1 cellular context compared by ENCODE assay signal in the genomic region with DNA sequence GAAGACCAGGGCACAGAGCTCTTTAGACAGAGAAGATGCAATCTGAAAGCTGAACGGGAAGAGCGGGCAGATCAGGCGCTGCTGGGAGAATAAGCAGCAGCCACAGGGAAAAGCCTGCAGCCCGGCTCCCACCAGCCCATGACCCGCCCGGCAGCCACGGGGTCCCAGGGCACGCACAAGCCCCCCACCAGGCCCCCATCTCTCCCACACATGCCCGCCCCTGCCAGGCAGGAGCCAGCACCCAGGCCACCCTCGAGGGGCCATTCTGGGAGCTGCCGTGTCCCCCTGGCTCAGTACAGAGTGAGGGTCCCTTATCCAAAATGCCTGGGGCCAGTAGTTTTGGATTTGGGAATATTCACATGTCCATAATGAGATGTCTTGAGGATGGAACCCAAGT.
TF ChIP-seq lines count a peak whose summit lies in the region.

No MANE protein-coding gene starts in this region.

TF ChIP-seq in HepG2, 621 proteins besides CTCF, POLR2A, EP300 and RAD21:
- TF ChIP-seq ZNF503 (CRISPR knock-in tag; IDR thresholded peaks at IDR 0.05) (0 out of 2 replicates have a peak, but pooled peaks have one; percentile 2), ZNF546 (CRISPR knock-in tag; conservative IDR thresholded peaks at IDR 0.05) (no peak), ZNF639 (CRISPR knock-in tag; conservative IDR thresholded peaks at IDR 0.05) (no peak), ZNF337 (CRISPR knock-in tag; IDR thresholded peaks at IDR 0.05; ENCODE audit: borderline replicate concordance, low read depth) (no peak), ZBTB4 (CRISPR knock-in tag; IDR thresholded peaks at IDR 0.05; ENCODE audit: borderline replicate concordance) (0 out of 2 replicates have a peak, but pooled peaks have one; percentile 12), AGO2 (optimal IDR thresholded peaks at IDR 0.05; ENCODE audit: low read depth, low read length) (peak; percentile 47), SMC3 (IDR thresholded peaks at IDR 0.05; ENCODE audit: low read length) (no peak)
- TF ChIP-seq, protein P1, sequence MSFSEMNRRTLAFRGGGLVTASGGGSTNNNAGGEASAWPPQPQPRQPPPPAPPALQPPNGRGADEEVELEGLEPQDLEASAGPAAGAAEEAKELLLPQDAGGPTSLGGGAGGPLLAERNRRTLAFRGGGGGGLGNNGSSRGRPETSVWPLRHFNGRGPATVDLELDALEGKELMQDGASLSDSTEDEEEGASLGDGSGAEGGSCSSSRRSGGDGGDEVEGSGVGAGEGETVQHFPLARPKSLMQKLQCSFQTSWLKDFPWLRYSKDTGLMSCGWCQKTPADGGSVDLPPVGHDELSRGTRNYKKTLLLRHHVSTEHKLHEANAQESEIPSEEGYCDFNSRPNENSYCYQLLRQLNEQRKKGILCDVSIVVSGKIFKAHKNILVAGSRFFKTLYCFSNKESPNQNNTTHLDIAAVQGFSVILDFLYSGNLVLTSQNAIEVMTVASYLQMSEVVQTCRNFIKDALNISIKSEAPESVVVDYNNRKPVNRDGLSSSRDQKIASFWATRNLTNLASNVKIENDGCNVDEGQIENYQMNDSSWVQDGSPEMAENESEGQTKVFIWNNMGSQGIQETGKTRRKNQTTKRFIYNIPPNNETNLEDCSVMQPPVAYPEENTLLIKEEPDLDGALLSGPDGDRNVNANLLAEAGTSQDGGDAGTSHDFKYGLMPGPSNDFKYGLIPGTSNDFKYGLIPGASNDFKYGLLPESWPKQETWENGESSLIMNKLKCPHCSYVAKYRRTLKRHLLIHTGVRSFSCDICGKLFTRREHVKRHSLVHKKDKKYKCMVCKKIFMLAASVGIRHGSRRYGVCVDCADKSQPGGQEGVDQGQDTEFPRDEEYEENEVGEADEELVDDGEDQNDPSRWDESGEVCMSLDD (CRISPR knock-in tag; IDR thresholded peaks at IDR 0.05; ENCODE audit: borderline replicate concordance): 0 out of 2 replicates have a peak, but pooled peaks have one; percentile 9
